In the genomic region with DNA sequence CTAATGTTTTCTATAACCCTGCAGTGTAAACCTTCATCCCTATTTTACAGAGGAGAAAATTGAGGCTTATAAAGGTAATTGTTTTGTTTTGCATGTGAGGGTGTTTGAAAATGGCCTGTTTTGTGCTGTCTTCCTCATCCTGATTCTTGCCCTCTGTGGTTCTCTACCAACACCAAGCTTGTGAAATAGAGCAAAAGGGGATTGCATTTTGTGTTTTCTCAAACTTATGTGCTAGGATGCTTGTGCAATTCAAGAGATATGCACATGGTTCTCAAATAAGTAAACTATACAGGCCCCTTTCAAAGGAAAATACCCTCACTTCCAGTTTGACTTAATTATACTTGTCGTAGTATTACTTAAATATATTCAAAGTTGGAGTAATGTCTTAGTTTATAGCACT, we compare ENCODE assay signal across 22 cellular contexts. TPM values are rescaled to one million over a fixed set of nuclear protein-coding genes. Genes with fewer than 3 reads are reported as not detected.
DNase-seq lines count a peak whose midpoint lies in the region; ATAC-seq, FAIRE-seq and TF ChIP-seq lines count a peak whose summit lies in the region.
"Had no signal": no experiment of that assay in that cellular context is flagged by ENCODE, and none has a peak within 500 bp of the region (broad histone marks: within the 10 kb centered on the region; RNA-seq: fewer than 3 reads in every experiment).

No MANE protein-coding gene starts in this region.

- H3K9me3 Mint-ChIP-seq in activated T-helper 17 cell treated with anti-CD3 and anti-CD28 coated beads, Interleukin-2, amount 50 U/mL, for 72 hours = peaks cover 3% of the 10 kb centered on the region
- no peaks in the 10 kb centered on the region for H3K9me3 Mint-ChIP-seq in effector memory CD8-positive, alpha-beta T cell

- no peaks in the 10 kb centered on the region for H3K27me3 Mint-ChIP-seq in activated T-helper 17 cell treated with anti-CD3 and anti-CD28 coated beads, Interleukin-2, amount 50 U/mL, for 72 hours
- H3K27me3 Mint-ChIP-seq in effector memory CD8-positive, alpha-beta T cell = no peaks in the 10 kb centered on the region
- H3K27me3 Mint-ChIP-seq: stimulated activated naive B cell treated with anti-CD40 and anti-IgM and Interleukin-4, amounts not matched to agents 10 μg/mL and 1 μg/mL and 100 μg/mL, for 72 hours had no signal

- H3K27me3 ChIP-seq in neutrophil = no peaks in the 10 kb centered on the region
- H3K27me3 ChIP-seq: breast epithelium, Peyer's patch, right lobe of liver, transverse colon had no signal

- ATAC-seq in activated T-helper 17 cell treated with anti-CD3 and anti-CD28 coated beads, Interleukin-2, amount 50 U/mL, for 72 hours (replicated peaks) = no peak
- no peak for ATAC-seq in effector memory CD8-positive, alpha-beta T cell (replicated peaks)
- ATAC-seq: stimulated activated naive B cell treated with anti-CD40 and anti-IgM and Interleukin-4, amounts not matched to agents 10 μg/mL and 1 μg/mL and 100 μg/mL, for 72 hours had no signal

- peak; percentile 71 for FAIRE-seq in D721Med (lab: Jason Lieb, UNC)

- peak overlapping the region in 1 of 2 experiments; percentile 3 for H3K4me3 ChIP-seq in neutrophil (ENCODE audit: low read depth in 1 of 2, low read length in 1 of 2)
- H3K4me3 ChIP-seq: breast epithelium, HAP-1, Peyer's patch, right lobe of liver, transverse colon had no signal

- H3K4me1 Mint-ChIP-seq in activated T-helper 17 cell treated with anti-CD3 and anti-CD28 coated beads, Interleukin-2, amount 50 U/mL, for 72 hours = peaks cover 26% of the 10 kb centered on the region
- peaks cover 33 to 38% of the 10 kb centered on the region in 2 donors for H3K4me1 Mint-ChIP-seq in effector memory CD8-positive, alpha-beta T cell (ENCODE audit: low read depth in 2 of 2)

- peak overlapping the region; percentile 71 for H3K27ac ChIP-seq in neutrophil
- H3K27ac ChIP-seq: breast epithelium had no signal

- TF ChIP-seq CTCF in D721Med (IDR thresholded peaks at IDR 0.05; ENCODE audit: insufficient read depth, missing control alignments) (no peak), neutrophil (IDR thresholded peaks at IDR 0.05) (no peak)

- peak overlapping the region; percentile 73 for H3K27ac Mint-ChIP-seq in activated T-helper 17 cell treated with anti-CD3 and anti-CD28 coated beads, Interleukin-2, amount 50 U/mL, for 72 hours
- H3K27ac Mint-ChIP-seq in effector memory CD8-positive, alpha-beta T cell = no peak overlapping the region
- H3K27ac Mint-ChIP-seq: stimulated activated naive B cell treated with anti-CD40 and anti-IgM and Interleukin-4, amounts not matched to agents 10 μg/mL and 1 μg/mL and 100 μg/mL, for 72 hours had no signal

- no peaks in the 10 kb centered on the region for H3K9me3 ChIP-seq in neutrophil
- H3K9me3 ChIP-seq: breast epithelium, HAP-1, Peyer's patch, right lobe of liver, transverse colon had no signal

- no peaks in the 10 kb centered on the region for H3K36me3 ChIP-seq in neutrophil
- H3K36me3 ChIP-seq: breast epithelium, HAP-1, Peyer's patch, right lobe of liver, transverse colon had no signal

- H3K4me3 Mint-ChIP-seq in activated T-helper 17 cell treated with anti-CD3 and anti-CD28 coated beads, Interleukin-2, amount 50 U/mL, for 72 hours = no peak overlapping the region
- no peak overlapping the region for H3K4me3 Mint-ChIP-seq in effector memory CD8-positive, alpha-beta T cell
- H3K4me3 Mint-ChIP-seq: stimulated activated naive B cell treated with anti-CD40 and anti-IgM and Interleukin-4, amounts not matched to agents 10 μg/mL and 1 μg/mL and 100 μg/mL, for 72 hours had no signal

- peak; percentile 81 to 84 for DNase-seq in AML-193 (lab: John Stamatoyannopoulos, UW)
- no peak for DNase-seq in D721Med (ENCODE audit: insufficient read length, low spot score)
- no peak for DNase-seq in stimulated activated CD4-positive, alpha-beta T cell treated with anti-CD3 and anti-CD28 coated beads, Interleukin-4, amount 100 ng/mL, for 24 hours
- no peak for DNase-seq in effector memory CD8-positive, alpha-beta T cell
- DNase-seq in activated gamma-delta T cell (lab: John Stamatoyannopoulos, UW) = no peak
- DNase-seq: activated CD4-positive, CD25-positive, alpha-beta regulatory T cell; activated T-cell treated with anti-CD3 and anti-CD28 coated beads, Interleukin-2, amount 50 U/mL, for 48 hours; KG1; NCI-H1048; NCI-H1930; NCI-H226; NCI-H82; occipital lobe; Peyer's patch; right lobe of liver; stimulated activated naive B cell treated with anti-CD40 and anti-IgM and Interleukin-4, amounts not matched to agents 10 μg/mL and 1 μg/mL and 100 μg/mL, for 72 hours; T-helper 9 cell; transverse colon had no signal

- peaks cover 43% of the 10 kb centered on the region for H3K36me3 Mint-ChIP-seq in activated T-helper 17 cell treated with anti-CD3 and anti-CD28 coated beads, Interleukin-2, amount 50 U/mL, for 72 hours (ENCODE audit: low read depth)
- H3K36me3 Mint-ChIP-seq in effector memory CD8-positive, alpha-beta T cell (ENCODE audit: insufficient read depth) = no peaks in the 10 kb centered on the region

- H3K4me1 ChIP-seq in neutrophil (ENCODE audit: control insufficient read depth in 1 of 2, insufficient read depth in 1 of 2, low read depth in 1 of 2, low read length in 1 of 2) = peaks cover 25 to 29% of the 10 kb centered on the region in 2 experiments
- H3K4me1 ChIP-seq: breast epithelium, HAP-1, Peyer's patch had no signal

RNA-seq across cellular contexts. Expression of a gene that starts 17.2 kb away (rescaled TPM):
- 100 to 1,000 TPM in 1 of 2 donors, 10 to 100 TPM in 1; 66.5 to 153 TPM for total RNA-seq in activated T-helper 17 cell treated with anti-CD3 and anti-CD28 coated beads, Interleukin-2, amount 50 U/mL, for 72 hours

Comparison
In these comparisons a context has a peak if more than half of its experiments do, and no peak if none do; other contexts are left out.
1. DNase-seq: peak in AML-193 (2 of 2); none in D721Med (single experiment), stimulated activated CD4-positive, alpha-beta T cell treated with anti-CD3 and anti-CD28 coated beads, Interleukin-4, amount 100 ng/mL, for 24 hours (single experiment), effector memory CD8-positive, alpha-beta T cell (0 of 3) and activated gamma-delta T cell (single experiment).